Comparison of ENCODE assay signal across 11 cellular contexts in genomic region chr1:70745199-70745598, GRCh38.
DNase-seq lines count a peak whose midpoint lies in the region; ATAC-seq and TF ChIP-seq lines count a peak whose summit lies in the region.
"Had no signal": no experiment of that assay in that cellular context is flagged by ENCODE, and none has a peak within 500 bp of the region (broad histone marks: within the 10 kb centered on the region; RNA-seq: fewer than 3 reads in every experiment).

No MANE protein-coding gene starts in this region.

- peaks cover 69% of the 10 kb centered on the region for H3K9me3 Mint-ChIP-seq in activated CD4-positive, alpha-beta memory T cell treated with anti-CD3 and anti-CD28 coated beads for 36 hours
- peaks cover 29% of the 10 kb centered on the region for H3K9me3 Mint-ChIP-seq in activated CD4-positive, alpha-beta memory T cell treated with anti-CD3 and anti-CD28 coated beads, Interleukin-2, amount 10 ng/mL, durations not matched to agents 7 days and 5 days

- no peak overlapping the region for H3K27ac ChIP-seq in OCI-LY3 (ENCODE audit: low read length)

- H3K4me2 ChIP-seq in OCI-LY3 (ENCODE audit: low read length): no peak overlapping the region

- peak; percentile 86 for ATAC-seq in GM19351 (IDR thresholded peaks at IDR 0.05; ENCODE audit: unreplicated experiment)
- ATAC-seq in HG03025 (IDR thresholded peaks at IDR 0.05; ENCODE audit: low FRiP score, unreplicated experiment): no peak
- no peak for ATAC-seq in GM18873 (IDR thresholded peaks at IDR 0.05; ENCODE audit: low FRiP score, unreplicated experiment)

- no peak overlapping the region for H3K9ac ChIP-seq in OCI-LY3 (ENCODE audit: low read length)

- H3K9me3 ChIP-seq in OCI-LY3 (ENCODE audit: insufficient read depth, low read length): no peaks in the 10 kb centered on the region

- H3K36me3 ChIP-seq in OCI-LY3 (replicated peaks; ENCODE audit: low read depth, low read length): no peaks in the 10 kb centered on the region

- H3K4me1 Mint-ChIP-seq in activated CD4-positive, alpha-beta memory T cell treated with anti-CD3 and anti-CD28 coated beads for 36 hours (ENCODE audit: low read depth): no peaks in the 10 kb centered on the region
- H3K4me1 Mint-ChIP-seq in activated CD4-positive, alpha-beta memory T cell treated with anti-CD3 and anti-CD28 coated beads, Interleukin-2, amount 10 ng/mL, durations not matched to agents 7 days and 5 days: no peaks in the 10 kb centered on the region

- TF ChIP-seq CTCF in AG10803 (conservative IDR thresholded peaks at IDR 0.05; ENCODE audit: low read length) (peak; percentile 59), OCI-LY3 (IDR thresholded peaks at IDR 0.05; ENCODE audit: low read depth, low read length) (peak; percentile 21; the same call in 1 of the 2 replicates)

- no peaks in the 10 kb centered on the region for H3K4me1 ChIP-seq in OCI-LY3 (ENCODE audit: low read length)

- CTCF ChIA-PET in activated CD4-positive, alpha-beta memory T cell treated with anti-CD3 and anti-CD28 coated beads for 36 hours (lab: Charles Lee): no interaction called here
- CTCF ChIA-PET in activated CD4-positive, alpha-beta memory T cell treated with anti-CD3 and anti-CD28 coated beads, Interleukin-2, amount 10 ng/mL, durations not matched to agents 7 days and 5 days (lab: Charles Lee): no interaction called here

- no peaks in the 10 kb centered on the region for H3K27me3 Mint-ChIP-seq in activated CD4-positive, alpha-beta memory T cell treated with anti-CD3 and anti-CD28 coated beads for 36 hours
- no peaks in the 10 kb centered on the region for H3K27me3 Mint-ChIP-seq in activated CD4-positive, alpha-beta memory T cell treated with anti-CD3 and anti-CD28 coated beads, Interleukin-2, amount 10 ng/mL, durations not matched to agents 7 days and 5 days

- no peaks in the 10 kb centered on the region for H3K36me3 Mint-ChIP-seq in activated CD4-positive, alpha-beta memory T cell treated with anti-CD3 and anti-CD28 coated beads for 36 hours
- no peaks in the 10 kb centered on the region for H3K36me3 Mint-ChIP-seq in activated CD4-positive, alpha-beta memory T cell treated with anti-CD3 and anti-CD28 coated beads, Interleukin-2, amount 10 ng/mL, durations not matched to agents 7 days and 5 days (ENCODE audit: low read depth)

- H3K4me3 Mint-ChIP-seq in activated CD4-positive, alpha-beta memory T cell treated with anti-CD3 and anti-CD28 coated beads for 36 hours: no peak overlapping the region
- no peak overlapping the region for H3K4me3 Mint-ChIP-seq in activated CD4-positive, alpha-beta memory T cell treated with anti-CD3 and anti-CD28 coated beads, Interleukin-2, amount 10 ng/mL, durations not matched to agents 7 days and 5 days

- DNase-seq in AG10803 (ENCODE audit: low read depth): no peak
- DNase-seq in foreskin melanocyte: peak; percentile 14
- DNase-seq in activated CD4-positive, alpha-beta memory T cell treated with anti-CD3 and anti-CD28 coated beads for 36 hours: no peak
- DNase-seq in activated CD4-positive, alpha-beta memory T cell treated with anti-CD3 and anti-CD28 coated beads, Interleukin-2, amount 10 ng/mL, durations not matched to agents 7 days and 5 days: no peak
- DNase-seq: cerebellar nuclear complex; NCI-H1930; stimulated activated CD4-positive, alpha-beta T cell treated with anti-CD3 and anti-CD28 coated beads, Interleukin-1b, Interleukin-23, amount 100 ng/mL, for 48 hours had no signal

- H3K4me3 ChIP-seq in AG10803 (ENCODE audit: low read length): no peak overlapping the region
- no peak overlapping the region for H3K4me3 ChIP-seq in OCI-LY3 (ENCODE audit: low read length)

- POLR2A ChIA-PET in activated CD4-positive, alpha-beta memory T cell treated with anti-CD3 and anti-CD28 coated beads for 36 hours (lab: Charles Lee): no interaction called here
- POLR2A ChIA-PET in activated CD4-positive, alpha-beta memory T cell treated with anti-CD3 and anti-CD28 coated beads, Interleukin-2, amount 10 ng/mL, durations not matched to agents 7 days and 5 days (lab: Charles Lee): no interaction called here

- H3K27ac Mint-ChIP-seq in activated CD4-positive, alpha-beta memory T cell treated with anti-CD3 and anti-CD28 coated beads for 36 hours: no peak overlapping the region
- no peak overlapping the region for H3K27ac Mint-ChIP-seq in activated CD4-positive, alpha-beta memory T cell treated with anti-CD3 and anti-CD28 coated beads, Interleukin-2, amount 10 ng/mL, durations not matched to agents 7 days and 5 days

- H3K27me3 ChIP-seq in OCI-LY3 (ENCODE audit: low read depth, low read length): no peaks in the 10 kb centered on the region

- H3K79me2 ChIP-seq in OCI-LY3 (ENCODE audit: low read length): no peaks in the 10 kb centered on the region

- intact Hi-C loops in activated CD4-positive, alpha-beta memory T cell treated with anti-CD3 and anti-CD28 coated beads for 36 hours (cut with micrococcal nuclease): no loop called here

- no peaks in the 10 kb centered on the region for H4K20me1 ChIP-seq in OCI-LY3 (ENCODE audit: insufficient read depth, low read length)

- no peak overlapping the region for H2AFZ ChIP-seq in OCI-LY3 (ENCODE audit: low read depth, low read length)
